In the genomic region with DNA sequence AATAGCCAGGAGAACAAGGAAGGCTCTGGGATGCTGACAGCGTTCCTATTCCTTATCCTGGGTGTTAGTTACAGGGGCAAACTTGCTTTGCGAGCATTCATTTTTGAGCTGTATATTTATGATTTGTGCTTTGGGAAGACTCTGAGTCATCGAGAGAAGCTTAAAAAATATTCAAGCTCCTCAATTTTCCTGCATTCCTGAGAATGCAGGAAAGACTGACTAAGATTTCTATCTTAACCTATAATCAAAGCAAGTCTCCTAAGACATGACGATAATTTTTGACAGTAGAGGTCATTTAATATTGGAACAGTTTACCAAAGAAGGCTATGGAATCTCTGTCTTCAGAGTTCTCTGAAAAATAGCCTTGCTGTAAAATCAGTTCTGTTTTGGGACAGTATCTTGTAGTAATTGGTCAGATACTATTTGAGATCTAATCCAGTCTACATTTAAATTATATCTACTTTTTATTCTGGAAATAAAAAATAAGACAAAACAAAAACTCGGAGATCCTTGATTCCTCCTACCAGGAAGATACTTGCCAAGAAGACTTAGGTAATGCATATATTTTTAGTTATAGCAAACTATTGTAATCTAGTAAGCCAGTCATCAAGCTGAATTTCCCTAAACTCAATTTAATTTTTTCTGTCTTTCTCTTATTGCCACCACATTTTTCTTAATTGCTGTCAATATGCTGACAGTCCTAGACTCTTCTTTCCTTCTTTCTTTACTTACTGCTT, we compare ENCODE assay signal across 1 cellular context.
TF ChIP-seq lines count a peak whose summit lies in the region.

No MANE protein-coding gene starts in this region.

TF ChIP-seq in SK-N-SH, 30 proteins besides CTCF, POLR2A, EP300 and RAD21 (continued from another document):
- no peak for TF ChIP-seq GATA2 (CRISPR knock-in tag; IDR thresholded peaks at IDR 0.05)
- no peak for TF ChIP-seq GABPA (IDR thresholded peaks at IDR 0.05; ENCODE audit: low read depth)
- TF ChIP-seq FOXJ3 (CRISPR knock-in tag; IDR thresholded peaks at IDR 0.05): no peak
- TF ChIP-seq, protein P1, sequence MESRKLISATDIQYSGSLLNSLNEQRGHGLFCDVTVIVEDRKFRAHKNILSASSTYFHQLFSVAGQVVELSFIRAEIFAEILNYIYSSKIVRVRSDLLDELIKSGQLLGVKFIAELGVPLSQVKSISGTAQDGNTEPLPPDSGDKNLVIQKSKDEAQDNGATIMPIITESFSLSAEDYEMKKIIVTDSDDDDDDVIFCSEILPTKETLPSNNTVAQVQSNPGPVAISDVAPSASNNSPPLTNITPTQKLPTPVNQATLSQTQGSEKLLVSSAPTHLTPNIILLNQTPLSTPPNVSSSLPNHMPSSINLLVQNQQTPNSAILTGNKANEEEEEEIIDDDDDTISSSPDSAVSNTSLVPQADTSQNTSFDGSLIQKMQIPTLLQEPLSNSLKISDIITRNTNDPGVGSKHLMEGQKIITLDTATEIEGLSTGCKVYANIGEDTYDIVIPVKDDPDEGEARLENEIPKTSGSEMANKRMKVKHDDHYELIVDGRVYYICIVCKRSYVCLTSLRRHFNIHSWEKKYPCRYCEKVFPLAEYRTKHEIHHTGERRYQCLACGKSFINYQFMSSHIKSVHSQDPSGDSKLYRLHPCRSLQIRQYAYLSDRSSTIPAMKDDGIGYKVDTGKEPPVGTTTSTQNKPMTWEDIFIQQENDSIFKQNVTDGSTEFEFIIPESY (IDR thresholded peaks at IDR 0.05; ENCODE audit: borderline replicate concordance, low read depth): 0 out of 2 replicates have a peak, but pooled peaks have one; percentile 23
- TF ChIP-seq, protein P2, sequence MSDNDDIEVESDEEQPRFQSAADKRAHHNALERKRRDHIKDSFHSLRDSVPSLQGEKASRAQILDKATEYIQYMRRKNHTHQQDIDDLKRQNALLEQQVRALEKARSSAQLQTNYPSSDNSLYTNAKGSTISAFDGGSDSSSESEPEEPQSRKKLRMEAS (IDR thresholded peaks at IDR 0.05; ENCODE audit: low read depth): no peak; the same call in 1 of the 2 replicates
- no peak for TF ChIP-seq CHD2 (IDR thresholded peaks at IDR 0.05; ENCODE audit: low read length, partially characterized antibody)
- TF ChIP-seq, protein P3, sequence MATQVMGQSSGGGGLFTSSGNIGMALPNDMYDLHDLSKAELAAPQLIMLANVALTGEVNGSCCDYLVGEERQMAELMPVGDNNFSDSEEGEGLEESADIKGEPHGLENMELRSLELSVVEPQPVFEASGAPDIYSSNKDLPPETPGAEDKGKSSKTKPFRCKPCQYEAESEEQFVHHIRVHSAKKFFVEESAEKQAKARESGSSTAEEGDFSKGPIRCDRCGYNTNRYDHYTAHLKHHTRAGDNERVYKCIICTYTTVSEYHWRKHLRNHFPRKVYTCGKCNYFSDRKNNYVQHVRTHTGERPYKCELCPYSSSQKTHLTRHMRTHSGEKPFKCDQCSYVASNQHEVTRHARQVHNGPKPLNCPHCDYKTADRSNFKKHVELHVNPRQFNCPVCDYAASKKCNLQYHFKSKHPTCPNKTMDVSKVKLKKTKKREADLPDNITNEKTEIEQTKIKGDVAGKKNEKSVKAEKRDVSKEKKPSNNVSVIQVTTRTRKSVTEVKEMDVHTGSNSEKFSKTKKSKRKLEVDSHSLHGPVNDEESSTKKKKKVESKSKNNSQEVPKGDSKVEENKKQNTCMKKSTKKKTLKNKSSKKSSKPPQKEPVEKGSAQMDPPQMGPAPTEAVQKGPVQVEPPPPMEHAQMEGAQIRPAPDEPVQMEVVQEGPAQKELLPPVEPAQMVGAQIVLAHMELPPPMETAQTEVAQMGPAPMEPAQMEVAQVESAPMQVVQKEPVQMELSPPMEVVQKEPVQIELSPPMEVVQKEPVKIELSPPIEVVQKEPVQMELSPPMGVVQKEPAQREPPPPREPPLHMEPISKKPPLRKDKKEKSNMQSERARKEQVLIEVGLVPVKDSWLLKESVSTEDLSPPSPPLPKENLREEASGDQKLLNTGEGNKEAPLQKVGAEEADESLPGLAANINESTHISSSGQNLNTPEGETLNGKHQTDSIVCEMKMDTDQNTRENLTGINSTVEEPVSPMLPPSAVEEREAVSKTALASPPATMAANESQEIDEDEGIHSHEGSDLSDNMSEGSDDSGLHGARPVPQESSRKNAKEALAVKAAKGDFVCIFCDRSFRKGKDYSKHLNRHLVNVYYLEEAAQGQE (IDR thresholded peaks at IDR 0.05; ENCODE audit: low read depth, low read length): no peak
- TF ChIP-seq TAF1 (IDR thresholded peaks at IDR 0.05; ENCODE audit: borderline replicate concordance, low read depth, low read length): no peak
- no peak for TF ChIP-seq SIN3A (IDR thresholded peaks at IDR 0.05; ENCODE audit: borderline replicate concordance, low read depth, low read length)
- TF ChIP-seq, protein P4, sequence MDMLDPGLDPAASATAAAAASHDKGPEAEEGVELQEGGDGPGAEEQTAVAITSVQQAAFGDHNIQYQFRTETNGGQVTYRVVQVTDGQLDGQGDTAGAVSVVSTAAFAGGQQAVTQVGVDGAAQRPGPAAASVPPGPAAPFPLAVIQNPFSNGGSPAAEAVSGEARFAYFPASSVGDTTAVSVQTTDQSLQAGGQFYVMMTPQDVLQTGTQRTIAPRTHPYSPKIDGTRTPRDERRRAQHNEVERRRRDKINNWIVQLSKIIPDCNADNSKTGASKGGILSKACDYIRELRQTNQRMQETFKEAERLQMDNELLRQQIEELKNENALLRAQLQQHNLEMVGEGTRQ (IDR thresholded peaks at IDR 0.05; ENCODE audit: borderline replicate concordance, low read depth, low read length): no peak
- TF ChIP-seq JUND (IDR thresholded peaks at IDR 0.05): peak; percentile 87
- no peak for TF ChIP-seq SMC3 (IDR thresholded peaks at IDR 0.05; ENCODE audit: low read depth, low read length)
- no peak for TF ChIP-seq EZH2phosphoT487 (IDR thresholded peaks at IDR 0.05; ENCODE audit: borderline replicate concordance, low read depth)
- TF ChIP-seq, protein P5, sequence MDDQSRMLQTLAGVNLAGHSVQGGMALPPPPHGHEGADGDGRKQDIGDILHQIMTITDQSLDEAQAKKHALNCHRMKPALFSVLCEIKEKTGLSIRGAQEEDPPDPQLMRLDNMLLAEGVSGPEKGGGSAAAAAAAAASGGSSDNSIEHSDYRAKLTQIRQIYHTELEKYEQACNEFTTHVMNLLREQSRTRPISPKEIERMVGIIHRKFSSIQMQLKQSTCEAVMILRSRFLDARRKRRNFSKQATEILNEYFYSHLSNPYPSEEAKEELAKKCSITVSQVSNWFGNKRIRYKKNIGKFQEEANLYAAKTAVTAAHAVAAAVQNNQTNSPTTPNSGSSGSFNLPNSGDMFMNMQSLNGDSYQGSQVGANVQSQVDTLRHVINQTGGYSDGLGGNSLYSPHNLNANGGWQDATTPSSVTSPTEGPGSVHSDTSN (IDR thresholded peaks at IDR 0.05): peak; percentile 91
- no peak for TF ChIP-seq RFX5 (IDR thresholded peaks at IDR 0.05; ENCODE audit: low read length)
- TF ChIP-seq POLR2AphosphoS5 (IDR thresholded peaks at IDR 0.05; ENCODE audit: low read depth, low read length): peak; percentile 61; the same call in 1 of the 2 replicates
- peak; percentile 65; the same call in 1 of the 2 replicates for TF ChIP-seq MEF2A (IDR thresholded peaks at IDR 0.05; ENCODE audit: borderline replicate concordance, low read depth)
- TF ChIP-seq NRF1 (IDR thresholded peaks at IDR 0.05; ENCODE audit: low read depth, low read length): no peak
- peak; percentile 83 for TF ChIP-seq FOSL2 (IDR thresholded peaks at IDR 0.05; ENCODE audit: borderline replicate concordance, low read depth)
- TF ChIP-seq MXI1 (IDR thresholded peaks at IDR 0.05; ENCODE audit: low read depth, low read length): no peak
- peak; percentile 76 for TF ChIP-seq NFIC (IDR thresholded peaks at IDR 0.05; ENCODE audit: borderline replicate concordance)
